In genomic region chr1:209607102-209607794, GRCh38 we compare ENCODE assay signal across 8 cellular contexts. TPM values are rescaled to one million over a fixed set of nuclear protein-coding genes. Genes with fewer than 3 reads are reported as not detected.
DNase-seq lines count a peak whose midpoint lies in the region; ATAC-seq, FAIRE-seq and TF ChIP-seq lines count a peak whose summit lies in the region.

No MANE protein-coding gene starts in this region.

- H3K4me1 Mint-ChIP-seq in H9, result no peaks in the 10 kb centered on the region

- TF ChIP-seq EP300 in GM12878 (IDR thresholded peaks at IDR 0.05; ENCODE audit: borderline replicate concordance in 1 of 2, control insufficient read depth in 1 of 2, low read depth in 2 of 2, low read length in 2 of 2) (no peak), stomach (IDR thresholded peaks at IDR 0.05) (no peak)

- no peak overlapping the region for H3K56ac ChIP-seq in H9 (ENCODE audit: insufficient read length, low read depth, low read length)

- H2BK12ac ChIP-seq in H9 (ENCODE audit: insufficient read length, low read depth, low read length), result no peak overlapping the region

- no peaks in the 10 kb centered on the region for H3K23me2 ChIP-seq in H9 (ENCODE audit: insufficient read length, low read depth, low read length, poor library complexity, severe bottlenecking)

- no peak overlapping the region for H3K4ac ChIP-seq in H9 (ENCODE audit: low read depth, low read length)

- no peak overlapping the region for H2BK20ac ChIP-seq in H9 (ENCODE audit: low read depth, low read length, poor library complexity, severe bottlenecking)

- H4K91ac ChIP-seq in H9 (ENCODE audit: insufficient read length, low read depth, low read length), result no peak overlapping the region

- H2AK5ac ChIP-seq in H9 (ENCODE audit: insufficient read length, low read length), result no peak overlapping the region

- 0% methylated on average over 1 of the region's 1 CpG for WGBS in GM12878 (ENCODE audit: insufficient coverage, insufficient replicate concordance, low lambda C conversion rate, missing lambda C conversion rate)
- 69 to 77% (median 71%) methylated on average over 1 of the region's 1 CpG for WGBS in stomach, 5 donors
- whole genome bisulfite sequencing in H9 (ENCODE audit: extremely low coverage, insufficient read length, low lambda C conversion rate), result no CpG with 5 or more reads among the region's 1 CpG

- intact Hi-C loops in GM12878 (cut with micrococcal nuclease; ENCODE audit: unreplicated experiment) (loop anchor here (10.0 kb wide), 1 partner anchor 138 kb away; no protein-coding TSS in a partner anchor), stomach (cut with DNase I; ENCODE audit: low total_unique reads) (no loop called here)

- SMC1A ChIA-PET in GM12878 (lab: Charles Lee; ENCODE audit: uncharacterized antibody, unreplicated experiment), result interaction anchor here (0.6 to 3.0 kb wide), 19 partner anchors 10 to 168 kb away, joined by 3 to 13 read pairs (median 4); no protein-coding TSS in a partner anchor

- no peaks in the 10 kb centered on the region for H4K20me1 ChIP-seq in GM12878 (ENCODE audit: control insufficient read depth, insufficient read depth)
- H4K20me1 ChIP-seq in H9 (ENCODE audit: control insufficient read depth, insufficient read depth, insufficient read length), result no peaks in the 10 kb centered on the region

- H4K8ac ChIP-seq in H9 (replicated peaks; ENCODE audit: insufficient read length, low read depth, low read length), result no peak overlapping the region

- no peak overlapping the region for H2BK120ac ChIP-seq in H9 (ENCODE audit: low read depth, low read length, poor library complexity, severe bottlenecking)

- FAIRE-seq in GM12878 (lab: Jason Lieb, UNC), result peak; percentile 18

- H2AFZ ChIP-seq in GM12878 (ENCODE audit: control insufficient read depth, low read depth, low read length) (peak overlapping the region; percentile 68), H9 (ENCODE audit: low read length) (no peak overlapping the region)

- peak overlapping the region; percentile 13; the same call in 1 of the 2 replicates for H3K9ac ChIP-seq in GM12878 (ENCODE audit: control insufficient read depth, insufficient read depth, low read length)
- H3K9ac ChIP-seq in H9 (ENCODE audit: extremely low read depth, insufficient read length, low read length), result no peak overlapping the region

- peaks cover 10% of the 10 kb centered on the region for H3K4me1 ChIP-seq in GM12878 (ENCODE audit: control insufficient read depth, insufficient read depth, low read length)
- peaks cover 0 to 5% (median 0%) of the 10 kb centered on the region in 4 donors for H3K4me1 ChIP-seq in stomach
- no peaks in the 10 kb centered on the region for H3K4me1 ChIP-seq in H9 (ENCODE audit: insufficient read depth, low read length)

- H3K9me3 Mint-ChIP-seq in H9, result no peaks in the 10 kb centered on the region

- H3K27me3 ChIP-seq in GM12878 (replicated peaks in 1 of 2; ENCODE audit: control insufficient read depth in 2 of 2, insufficient read depth in 2 of 2, low read length in 1 of 2) (no peaks in the 10 kb centered on the region), stomach (no peaks in the 10 kb centered on the region), H9 (ENCODE audit: insufficient read depth, low read length) (no peaks in the 10 kb centered on the region)

- no peaks in the 10 kb centered on the region for H3K9me3 ChIP-seq in GM12878 (replicated peaks; ENCODE audit: control insufficient read depth, insufficient read depth, low read length)
- H3K9me3 ChIP-seq in stomach, result no peaks in the 10 kb centered on the region
- H3K9me3 ChIP-seq in H9 (ENCODE audit: control insufficient read depth, low read depth, low read length), result no peaks in the 10 kb centered on the region

- no peaks in the 10 kb centered on the region for H3K36me3 ChIP-seq in GM12878 (ENCODE audit: control insufficient read depth in 2 of 2, insufficient read depth in 2 of 2, low read length in 1 of 2)
- no peaks in the 10 kb centered on the region for H3K36me3 ChIP-seq in stomach

- H4K5ac ChIP-seq in H9 (ENCODE audit: insufficient read length, low read depth, low read length), result no peak overlapping the region

- H3K36me3 Mint-ChIP-seq in H9 (ENCODE audit: insufficient read depth in 1 of 3, low read depth in 3 of 3), result no peaks in the 10 kb centered on the region

- H3K79me1 ChIP-seq in H9 (ENCODE audit: insufficient read depth, low read depth, low read length, poor library complexity, severe bottlenecking), result no peaks in the 10 kb centered on the region

- BruUV-seq in GM12878 (replicated peaks; lab: Mats Ljungman, UMichigan), result no TSS peak

- CTCF ChIA-PET in GM12878 (lab: Yijun Ruan, JAX), result interaction anchor here (0.6 to 15.5 kb wide), 16 partner anchors 9 to 358 kb away, joined by 3 to 211 read pairs (median 7); partner anchors contain the start of genes CAMK1G and G0S2

- no peak for TF ChIP-seq RAD21 in GM12878 (IDR thresholded peaks at IDR 0.05; ENCODE audit: insufficient read depth, low read depth, low read length)

- TF ChIP-seq CTCF in GM12878 (IDR thresholded peaks at IDR 0.05 in 2 of 3, conservative IDR thresholded peaks at IDR 0.05 in 1 of 3; ENCODE audit: control insufficient read depth in 2 of 3, extremely low read depth in 1 of 3, insufficient read depth in 1 of 3, low read depth in 3 of 3, low read length in 3 of 3) (no peak), stomach (IDR thresholded peaks at IDR 0.05) (no peak), H9 (conservative IDR thresholded peaks at IDR 0.05) (no peak)

- H3K4me3 Mint-ChIP-seq in H9, result no peak overlapping the region

- DNase-seq in ACHN, result peak; percentile 46
- peak; percentile 37 for DNase-seq in GM19238 (ENCODE audit: insufficient read length, low spot score)
- peak; percentile 48 for DNase-seq in GM12878 (ENCODE audit: low read depth, low spot score)
- DNase-seq in stomach, result no peak
- DNase-seq in iPS-NIHi11 (ENCODE audit: low spot score), result no peak
- no peak for DNase-seq in H9
- DNase-seq in SHP77 treated with DMSO at 0.1 percent for 48 hours (lab: John Stamatoyannopoulos, UW), result no peak

- H3K18ac ChIP-seq in H9 (ENCODE audit: insufficient read length, low read depth, low read length), result no peak overlapping the region

- no peak overlapping the region for H3K4me3 ChIP-seq in GM12878
- no peak overlapping the region for H3K4me3 ChIP-seq in stomach

- H3K14ac ChIP-seq in H9 (ENCODE audit: insufficient read depth, low read length), result no peak overlapping the region

- POLR2A ChIA-PET in GM12878 (lab: Charles Lee), result interaction anchor here (0.7 to 2.2 kb wide), 8 partner anchors 9 to 69 kb away, joined by 3 to 16 read pairs (median 4); partner anchors contain the start of gene G0S2

- H3K27ac Mint-ChIP-seq in H9, result no peak overlapping the region

- no peak overlapping the region for H3T11ph ChIP-seq in H9 (ENCODE audit: low read length)

- no peak for TF ChIP-seq POLR2A in GM12878 (IDR thresholded peaks at IDR 0.05; ENCODE audit: low read depth, low read length)
- TF ChIP-seq POLR2A in stomach (IDR thresholded peaks at IDR 0.05), result no peak

- H2BK5ac ChIP-seq in H9 (ENCODE audit: insufficient read length, low read length), result no peak overlapping the region

- no peaks in the 10 kb centered on the region for H3K79me2 ChIP-seq in GM12878 (ENCODE audit: control insufficient read depth, insufficient read depth, low read length)
- H3K79me2 ChIP-seq in H9 (ENCODE audit: insufficient read depth, low read length), result no peaks in the 10 kb centered on the region

- peak overlapping the region; percentile 45; the same call in 1 of the 2 replicates for H3K27ac ChIP-seq in GM12878 (ENCODE audit: control insufficient read depth, insufficient read depth)
- H3K27ac ChIP-seq in stomach, result no peak overlapping the region
- no peak overlapping the region for H3K27ac ChIP-seq in H9 (ENCODE audit: insufficient read length, low read depth, low read length)

- no peak overlapping the region for H2BK15ac ChIP-seq in H9 (ENCODE audit: low read depth, low read length)

- H3K23ac ChIP-seq in H9 (ENCODE audit: insufficient read length, low read depth, low read length), result no peak overlapping the region

- peaks cover 2% of the 10 kb centered on the region for H3K27me3 Mint-ChIP-seq in H9 (ENCODE audit: low read depth)

- RAD21 ChIA-PET in GM12878 (lab: Charles Lee; ENCODE audit: unreplicated experiment), result interaction anchor here (0.7 to 3.3 kb wide), 18 partner anchors 7 to 161 kb away, joined by 3 to 15 read pairs (median 4); partner anchors contain the start of gene G0S2

- H3K4me2 ChIP-seq in GM12878 (ENCODE audit: control insufficient read depth, insufficient read depth) (peak overlapping the region; percentile 69), H9 (ENCODE audit: insufficient read depth, insufficient read length, low read length) (no peak overlapping the region)

- ATAC-seq in HG03139 (IDR thresholded peaks at IDR 0.05; ENCODE audit: unreplicated experiment) (peak; percentile 53), GM12878 (peak; percentile 93)

- in situ Hi-C loops in ACHN (cut with HindIII; ENCODE audit: low pct_ligation_motif_present, low pct_unique_long_range_greater_than_20kb, low sequenced_read_pairs), result no loop called here
- in situ Hi-C loops in GM12878 (cut with MboI), result no loop called here

RNA-seq across cellular contexts. Expression of gene CAMK1G, which starts 23.7 kb away (rescaled TPM):
- total RNA-seq in GM12878 (2013; cell fraction: nucleolus; rRNA removed), result 0.15 TPM in 1 of 2 replicates, not detected in the other
- not detected in 2 replicates for total RNA-seq in GM12878 (2014; rRNA removed)
- total RNA-seq in GM12878 (2014; rRNA removed; fragmentation: Illumina TruSeq; extraction: Trizol), result not detected in 2 replicates
- total RNA-seq in GM12878 (2021), result not detected in 2 replicates
- polyA plus RNA-seq in GM12878 (2011; ENCODE audit: low read depth), result not detected
- 0.12 and 0.20 TPM in 2 replicates for polyA plus RNA-seq in GM12878 (2011; rRNA removed)
- 0.62 and 0.97 TPM in 2 replicates for polyA plus RNA-seq in GM12878 (2011; cell fraction: cytosol; rRNA removed)
- 0.07 and 0.42 TPM in 2 replicates for polyA plus RNA-seq in GM12878 (2011; cell fraction: nucleus; rRNA removed)
- 0.29 TPM in 1 of 2 replicates, not detected in the other for polyA plus RNA-seq in GM12878 (2012)
- polyA plus RNA-seq in GM12878 (2014; fragmentation: Illumina TruSeq; extraction: Trizol), result not detected in 2 replicates
- polyA plus RNA-seq in GM12878 (2014; fragmentation: Nextera tagmentation; extraction: Ambion mirVana), result not detected
- 0.18 TPM in 1 of 2 replicates, not detected in the other for polyA plus RNA-seq in GM12878 (2014; rRNA removed)
- polyA plus RNA-seq in GM12878 (2016; fragmentation: Nextera tagmentation; extraction: Ambion mirVana), result not detected
- polyA minus RNA-seq in GM12878 (2011; rRNA and poly(A)+ RNA removed), result 0.15 and 0.77 TPM in 2 replicates
- polyA minus RNA-seq in GM12878 (2011; cell fraction: cytosol; rRNA and poly(A)+ RNA removed), result 0.31 TPM in 1 of 2 replicates, not detected in the other
- polyA minus RNA-seq in GM12878 (2011; cell fraction: nucleus; rRNA and poly(A)+ RNA removed), result 0.12 and 0.48 TPM in 2 replicates
- 1 to 10 TPM in 1 of 5 donors, not detected in 4; 1.5 TPM for total RNA-seq in stomach
- polyA plus RNA-seq in stomach, result under 1 TPM in 1 of 3 donors, not detected in 2; 0.03 TPM
- total RNA-seq in H9 (2021), result 0.20 and 0.28 TPM in 2 replicates

RNA-seq across cellular contexts. Expression of gene LAMB3, which starts 45.0 kb away (rescaled TPM):
- total RNA-seq in GM12878 (2013; cell fraction: nucleolus; rRNA removed), result 1.8 and 2.5 TPM in 2 replicates
- total RNA-seq in GM12878 (2014; rRNA removed) (0.11 and 1.2 TPM in 2 replicates), GM12878 (2014; rRNA removed; fragmentation: Illumina TruSeq; extraction: Trizol) (0.09 TPM in 2 replicates), GM12878 (2021) (0.31 and 0.64 TPM in 2 replicates), stomach (100 to 1,000 TPM in 1 of 5 donors, 10 to 100 TPM in 4; 14.0 to 105 (median 63.4) TPM), H9 (2021) (0.26 and 0.28 TPM in 2 replicates)
- 0.14 TPM for polyA plus RNA-seq in GM12878 (2011; ENCODE audit: low read depth)
- polyA plus RNA-seq in GM12878 (2011; rRNA removed) (0.92 and 1.8 TPM in 2 replicates), GM12878 (2014; fragmentation: Illumina TruSeq; extraction: Trizol) (0.04 TPM in 1 of 2 replicates, not detected in the other), GM12878 (2014; fragmentation: Nextera tagmentation; extraction: Ambion mirVana) (under 1 TPM in 1 of 2 experiments, not detected in 1; 0.04 TPM), GM12878 (2014; rRNA removed) (0.10 and 0.25 TPM in 2 replicates), GM12878 (2016; fragmentation: Nextera tagmentation; extraction: Ambion mirVana) (under 1 TPM; 0.10 to 0.19 TPM), stomach (10 to 100 TPM; 12.8 to 46.8 (median 29.9) TPM)
- polyA plus RNA-seq in GM12878 (2011; cell fraction: cytosol; rRNA removed), result 2.2 and 2.6 TPM in 2 replicates
- 2.1 and 4.1 TPM in 2 replicates for polyA plus RNA-seq in GM12878 (2011; cell fraction: nucleus; rRNA removed)
- 0.44 and 0.65 TPM in 2 replicates for polyA plus RNA-seq in GM12878 (2012)
- polyA minus RNA-seq in GM12878 (2011; rRNA and poly(A)+ RNA removed), result 1.6 and 2.9 TPM in 2 replicates
- polyA minus RNA-seq in GM12878 (2011; cell fraction: cytosol; rRNA and poly(A)+ RNA removed), result 2.3 and 2.5 TPM in 2 replicates
- polyA minus RNA-seq in GM12878 (2011; cell fraction: nucleus; rRNA and poly(A)+ RNA removed), result 2.1 and 2.7 TPM in 2 replicates

Comparison
In these comparisons a context has a peak if more than half of its experiments do, and no peak if none do; other contexts are left out.
1. DNase-seq: peak in ACHN (single experiment), GM19238 (single experiment) and GM12878 (single experiment); none in stomach (single experiment), iPS-NIHi11 (single experiment), H9 (single experiment) and SHP77 treated with DMSO at 0.1 percent for 48 hours (single experiment).
2. RNA of gene LAMB3, which starts 45.0 kb away (total RNA-seq): 14.0 to 105 TPM in stomach; 0.26 to 0.28 TPM in H9 and 0.09 to 2.5 TPM in GM12878; every median in the first group is over 4 times any median in the second.